ENCODE assay signal across 8 cellular contexts in the genomic region with DNA sequence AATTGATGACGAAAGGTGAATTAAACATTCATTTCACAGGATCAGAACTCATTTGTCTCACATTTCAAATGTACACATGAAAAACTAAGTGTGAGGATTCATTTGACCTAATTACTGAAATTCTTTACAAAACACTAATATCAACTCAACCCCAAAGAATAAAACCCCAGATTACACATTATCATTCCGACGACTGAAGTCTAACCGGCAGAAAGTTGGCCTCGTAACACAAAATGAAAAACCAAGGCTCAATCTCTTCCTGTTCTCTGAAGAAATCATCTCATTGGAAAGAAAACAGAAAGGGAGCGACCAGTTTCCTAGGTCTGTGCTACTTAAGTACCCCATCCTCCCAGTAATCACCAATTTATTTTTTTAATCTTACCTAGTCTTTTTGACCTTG. TPM values are rescaled to one million over a fixed set of nuclear protein-coding genes. Genes with fewer than 3 reads are reported as not detected.
DNase-seq lines count a peak whose midpoint lies in the region; ATAC-seq and TF ChIP-seq lines count a peak whose summit lies in the region.

No MANE protein-coding gene starts in this region.

- H3K27ac ChIP-seq in VCaP (peak overlapping the region; percentile 81), uterus (no peak overlapping the region)

- peak overlapping the region; percentile 94 for H3K4me3 Mint-ChIP-seq in activated naive CD4-positive, alpha-beta T cell treated with anti-CD3 and anti-CD28 coated beads for 36 hours
- H3K4me3 Mint-ChIP-seq in stimulated activated effector memory CD8-positive, alpha-beta T cell treated with anti-CD3 and anti-CD28 coated beads, Interleukin-12 subunit alpha, Interleukin-12 subunit beta, amount 100 ng/mL, for 72 hours: peak overlapping the region; percentile 94

- no peak for TF ChIP-seq POLR2A in uterus (IDR thresholded peaks at IDR 0.05)

- H3K36me3 Mint-ChIP-seq in activated naive CD4-positive, alpha-beta T cell treated with anti-CD3 and anti-CD28 coated beads for 36 hours (ENCODE audit: low read depth): peaks cover 20% of the 10 kb centered on the region
- H3K36me3 Mint-ChIP-seq in stimulated activated effector memory CD8-positive, alpha-beta T cell treated with anti-CD3 and anti-CD28 coated beads, Interleukin-12 subunit alpha, Interleukin-12 subunit beta, amount 100 ng/mL, for 72 hours: peaks cover 70% of the 10 kb centered on the region

- H3K36me3 ChIP-seq in uterus: no peaks in the 10 kb centered on the region

- no peak for ATAC-seq in stimulated activated effector memory CD8-positive, alpha-beta T cell treated with anti-CD3 and anti-CD28 coated beads, Interleukin-12 subunit alpha, Interleukin-12 subunit beta, amount 100 ng/mL, for 72 hours
- ATAC-seq in GM21381 (IDR thresholded peaks at IDR 0.05; ENCODE audit: unreplicated experiment): no peak

- no peaks in the 10 kb centered on the region for H3K9me3 ChIP-seq in uterus

- CTCF ChIA-PET in activated naive CD4-positive, alpha-beta T cell treated with anti-CD3 and anti-CD28 coated beads for 36 hours (lab: Charles Lee): no interaction called here

- no peaks in the 10 kb centered on the region for H3K27me3 Mint-ChIP-seq in activated naive CD4-positive, alpha-beta T cell treated with anti-CD3 and anti-CD28 coated beads for 36 hours (ENCODE audit: low read depth)

- intact Hi-C loops in activated naive CD4-positive, alpha-beta T cell treated with anti-CD3 and anti-CD28 coated beads for 36 hours (cut with micrococcal nuclease): no loop called here
- intact Hi-C loops in uterus (cut with DNase I; ENCODE audit: low total_unique reads): no loop called here

- TF ChIP-seq CTCF in VCaP (conservative IDR thresholded peaks at IDR 0.05) (no peak), foreskin fibroblast (IDR thresholded peaks at IDR 0.05; ENCODE audit: low read depth, low read length) (no peak), uterus (IDR thresholded peaks at IDR 0.05) (no peak)

- H3K4me1 Mint-ChIP-seq in activated naive CD4-positive, alpha-beta T cell treated with anti-CD3 and anti-CD28 coated beads for 36 hours (ENCODE audit: low read depth): peaks cover 33% of the 10 kb centered on the region
- peaks cover 50% of the 10 kb centered on the region for H3K4me1 Mint-ChIP-seq in stimulated activated effector memory CD8-positive, alpha-beta T cell treated with anti-CD3 and anti-CD28 coated beads, Interleukin-12 subunit alpha, Interleukin-12 subunit beta, amount 100 ng/mL, for 72 hours

- DNase-seq in activated naive CD4-positive, alpha-beta T cell treated with anti-CD3 and anti-CD28 coated beads for 36 hours: no peak
- no peak for DNase-seq in activated naive CD4-positive, alpha-beta T cell (lab: John Stamatoyannopoulos, UW)
- DNase-seq in foreskin fibroblast (no peak), uterus (no peak), H4 (ENCODE audit: low spot score) (no peak)
- DNase-seq in stimulated activated effector memory CD8-positive, alpha-beta T cell treated with anti-CD3 and anti-CD28 coated beads, Interleukin-12 subunit alpha, Interleukin-12 subunit beta, amount 100 ng/mL, for 72 hours (ENCODE audit: low spot score in 2 of 2): no peak

- peak overlapping the region; percentile 85 to 93 for H3K4me3 ChIP-seq in foreskin fibroblast (ENCODE audit: low read depth in 1 of 2, low read length in 2 of 2)
- no peak overlapping the region for H3K4me3 ChIP-seq in uterus

- no peaks in the 10 kb centered on the region for H3K9me3 Mint-ChIP-seq in activated naive CD4-positive, alpha-beta T cell treated with anti-CD3 and anti-CD28 coated beads for 36 hours
- H3K9me3 Mint-ChIP-seq in stimulated activated effector memory CD8-positive, alpha-beta T cell treated with anti-CD3 and anti-CD28 coated beads, Interleukin-12 subunit alpha, Interleukin-12 subunit beta, amount 100 ng/mL, for 72 hours: no peaks in the 10 kb centered on the region

- H3K27me3 ChIP-seq in uterus: no peaks in the 10 kb centered on the region

- no peak overlapping the region for H3K27ac Mint-ChIP-seq in activated naive CD4-positive, alpha-beta T cell treated with anti-CD3 and anti-CD28 coated beads for 36 hours
- H3K27ac Mint-ChIP-seq in stimulated activated effector memory CD8-positive, alpha-beta T cell treated with anti-CD3 and anti-CD28 coated beads, Interleukin-12 subunit alpha, Interleukin-12 subunit beta, amount 100 ng/mL, for 72 hours: peak overlapping the region; percentile 96

- no peaks in the 10 kb centered on the region for H3K4me1 ChIP-seq in uterus

RNA-seq across cellular contexts. Expression of a gene that starts 1.8 kb away (rescaled TPM):
- total RNA-seq in activated naive CD4-positive, alpha-beta T cell treated with anti-CD3 and anti-CD28 coated beads for 36 hours: 100 to 1,000 TPM; 242 to 258 TPM
- 10 to 100 TPM in 2 of 4 donors, 1 to 10 TPM in 2; 3.6 to 46.8 (median 11.6) TPM for total RNA-seq in uterus
- 324 and 466 TPM in 2 replicates for total RNA-seq in H4 (2014; rRNA removed; shearing (Covaris generic))

RNA-seq across cellular contexts. Expression of a gene that starts 21.0 kb away (rescaled TPM):
- total RNA-seq in activated naive CD4-positive, alpha-beta T cell treated with anti-CD3 and anti-CD28 coated beads for 36 hours: 10 to 100 TPM; 49.7 to 55.2 TPM
- 10 to 100 TPM; 30.2 to 60.0 (median 44.9) TPM for total RNA-seq in uterus
- 122 and 134 TPM in 2 replicates for total RNA-seq in H4 (2014; rRNA removed; shearing (Covaris generic))

RNA-seq across cellular contexts. Expression of a gene that starts 30.2 kb away (rescaled TPM):
- total RNA-seq in activated naive CD4-positive, alpha-beta T cell treated with anti-CD3 and anti-CD28 coated beads for 36 hours: 100 to 1,000 TPM; 633 to 688 TPM
- 100 to 1,000 TPM in 2 of 4 donors, 10 to 100 TPM in 2; 57.4 to 427 (median 102) TPM for total RNA-seq in uterus
- total RNA-seq in H4 (2014; rRNA removed; shearing (Covaris generic)): 160 and 193 TPM in 2 replicates

RNA-seq across cellular contexts. Expression of a gene that starts 42.8 kb away (rescaled TPM):
- 1 to 10 TPM; 3.8 to 4.9 TPM for total RNA-seq in activated naive CD4-positive, alpha-beta T cell treated with anti-CD3 and anti-CD28 coated beads for 36 hours
- total RNA-seq in uterus: 1 to 10 TPM in 2 of 4 donors, under 1 TPM in 2; 0.29 to 9.2 (median 2.0) TPM
- total RNA-seq in H4 (2014; rRNA removed; shearing (Covaris generic)): 4.0 and 5.2 TPM in 2 replicates

RNA-seq across cellular contexts. Expression of a gene that starts 53.0 kb away (rescaled TPM):
- total RNA-seq in activated naive CD4-positive, alpha-beta T cell treated with anti-CD3 and anti-CD28 coated beads for 36 hours: 100 to 1,000 TPM; 112 to 116 TPM
- total RNA-seq in uterus: 100 to 1,000 TPM in 1 of 4 donors, 10 to 100 TPM in 3; 17.1 to 108 (median 39.1) TPM
- 59.3 and 71.5 TPM in 2 replicates for total RNA-seq in H4 (2014; rRNA removed; shearing (Covaris generic))

Comparison
In these comparisons a context has a peak if more than half of its experiments do, and no peak if none do; other contexts are left out.
1. H3K4me3 ChIP-seq: peak in foreskin fibroblast (2 of 2); none in uterus (0 of 2).